Comparison of ENCODE assay signal across 9 cellular contexts in genomic region chr1:161844696-161845095, GRCh38.
"Had no signal": no experiment of that assay in that cellular context is flagged by ENCODE, and none has a peak within 500 bp of the region (broad histone marks: within the 10 kb centered on the region; RNA-seq: fewer than 3 reads in every experiment).

No MANE protein-coding gene starts in this region.

- H3K4me3 Mint-ChIP-seq: HFFc6 had no signal

- H3K9me3 ChIP-seq: HAP-1 had no signal

- H3K27ac Mint-ChIP-seq: HFFc6 had no signal

- DNase-seq: GM23248, GOT3, H7, HFFc6, IMR-90 had no signal

- H3K9ac ChIP-seq: GM23248 had no signal

- H3K4me3 ChIP-seq: GM23248, HAP-1, K562 had no signal

- H3K36me3 ChIP-seq: HAP-1 had no signal

- H3K27ac ChIP-seq: GM23248 had no signal

- H2AFZ ChIP-seq: GM23248 had no signal

- ATAC-seq: HCT116, K562 had no signal

- H3K9me3 Mint-ChIP-seq: HFFc6 had no signal

- FAIRE-seq: HTR-8/SVneo, K562 had no signal
